Comparison of ENCODE assay signal across 22 cellular contexts in the genomic region with DNA sequence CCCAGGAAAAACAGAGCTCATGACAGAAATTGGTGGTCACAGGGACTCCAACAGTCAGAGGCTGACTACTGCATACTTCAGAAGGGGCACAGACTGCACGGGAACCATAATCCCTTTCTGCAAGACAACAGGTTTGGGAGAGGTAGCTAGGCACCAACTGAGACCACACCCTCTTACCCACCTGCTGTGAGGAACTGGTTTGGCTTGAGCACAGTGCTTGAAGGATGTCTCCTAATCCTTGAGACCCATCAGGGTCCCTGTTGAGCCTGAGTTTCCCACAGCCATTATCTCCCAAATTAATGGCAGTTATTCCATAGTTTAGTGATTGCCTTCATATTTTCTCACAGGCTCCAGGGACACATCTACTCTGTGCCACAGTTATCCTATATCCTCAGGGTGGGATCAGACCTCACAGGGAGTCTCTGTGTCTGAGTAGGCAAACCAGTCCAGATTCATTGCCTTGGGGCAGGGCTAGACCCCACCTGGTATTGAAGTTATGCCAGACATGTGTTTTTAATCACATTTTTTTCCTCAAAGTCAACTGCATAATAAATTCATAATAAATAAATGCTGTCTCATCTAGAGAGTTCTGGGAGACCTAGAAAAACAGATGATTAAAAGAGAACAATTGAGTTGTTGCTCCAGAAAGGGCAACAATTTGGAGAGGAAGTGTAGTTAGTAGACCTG. TPM values are rescaled to one million over a fixed set of nuclear protein-coding genes. Genes with fewer than 3 reads are reported as not detected.
DNase-seq lines count a peak whose midpoint lies in the region; FAIRE-seq and TF ChIP-seq lines count a peak whose summit lies in the region.
"Had no signal": no experiment of that assay in that cellular context is flagged by ENCODE, and none has a peak within 500 bp of the region (broad histone marks: within the 10 kb centered on the region; RNA-seq: fewer than 3 reads in every experiment).

No MANE protein-coding gene starts in this region.

- FAIRE-seq in astrocyte (lab: Jason Lieb, UNC) (no peak), keratinocyte (lab: Jason Lieb, UNC) (peak; percentile 74)
- FAIRE-seq: GM12878, kidney had no signal

- CTCF ChIA-PET in GM10248 (lab: Yijun Ruan, JAX) = interaction anchor here (1.1 kb wide), 2 partner anchors 9 to 309 kb away, joined by 3 to 4 read pairs; a partner anchor contains a TSS

- peaks cover 3% of the 10 kb centered on the region for H3K27me3 Mint-ChIP-seq in astrocyte (ENCODE audit: low read depth, unreplicated experiment)

- H3K9me1 ChIP-seq in keratinocyte (ENCODE audit: control insufficient read depth, extremely low read depth, insufficient read depth, low read length) = no peaks in the 10 kb centered on the region

- no peaks in the 10 kb centered on the region for H3K36me3 Mint-ChIP-seq in astrocyte (ENCODE audit: low read depth, unreplicated experiment)
- H3K36me3 Mint-ChIP-seq: activated naive CD8-positive, alpha-beta T cell treated with anti-CD3 and anti-CD28 coated beads for 36 hours had no signal

- H3K4me3 ChIP-seq in astrocyte (ENCODE audit: insufficient read depth, low read depth, low read length) (no peak overlapping the region), keratinocyte (ENCODE audit: control insufficient read depth in 2 of 3, extremely low read depth in 1 of 3, insufficient read depth in 2 of 3, low read depth in 1 of 3, low read length in 3 of 3) (no peak overlapping the region)
- H3K4me3 ChIP-seq: BLaER1 treated with 17β-estradiol and CSF1 and Interleukin-3, amounts not matched to agents 10 nM and 100 nM; cardiac muscle cell; GM12878; skin epidermis had no signal

- POLR2A ChIA-PET in GM10248 (lab: Yijun Ruan, JAX) = no interaction called here

- DNase-seq in ELR (ENCODE audit: low read depth) = peak; percentile 74
- DNase-seq in LoVo (ENCODE audit: low spot score) = peak; percentile 31
- DNase-seq in astrocyte (ENCODE audit: low read depth) = peak; percentile 52
- DNase-seq in keratinocyte (ENCODE audit: low read depth, low spot score) = no peak
- DNase-seq in OCI-M2 (lab: John Stamatoyannopoulos, UW; ENCODE audit: unreplicated experiment) = no peak
- no peak for DNase-seq in foreskin melanocyte
- DNase-seq in GM10248 (ENCODE audit: extremely low spot score) = no peak
- DNase-seq in NCI-H774 (lab: John Stamatoyannopoulos, UW) = no peak
- DNase-seq: activated CD4-positive, alpha-beta T cell treated with anti-CD3 and anti-CD28 coated beads for 36 hours; activated naive CD8-positive, alpha-beta T cell treated with anti-CD3 and anti-CD28 coated beads for 36 hours; DND-41; effector CD8-positive, alpha-beta T cell; Karpas-422; kidney; NCI-H187; NCI-H526 treated with DMSO at 0.1 percent for 48 hours; stimulated activated naive CD4-positive, alpha-beta T cell had no signal

- H3K4me3 Mint-ChIP-seq in astrocyte (ENCODE audit: unreplicated experiment) = no peak overlapping the region
- H3K4me3 Mint-ChIP-seq: activated CD4-positive, alpha-beta T cell treated with anti-CD3 and anti-CD28 coated beads for 36 hours; activated naive CD8-positive, alpha-beta T cell treated with anti-CD3 and anti-CD28 coated beads for 36 hours had no signal

- H3K4me1 Mint-ChIP-seq in astrocyte (ENCODE audit: low read depth, unreplicated experiment) = peaks cover 50% of the 10 kb centered on the region

- H3K9me3 ChIP-seq in astrocyte (ENCODE audit: insufficient read depth, low read depth, low read length) = no peaks in the 10 kb centered on the region
- H3K9me3 ChIP-seq in keratinocyte (ENCODE audit: control insufficient read depth, low read depth, low read length) = no peaks in the 10 kb centered on the region
- H3K9me3 ChIP-seq: BLaER1 treated with 17β-estradiol and CSF1 and Interleukin-3, amounts not matched to agents 10 nM and 100 nM had no signal

- dilution Hi-C loops in keratinocyte (cut with MboI; ENCODE audit: extremely low pct_ligation_motif_present, low sequenced_read_pairs) = no loop called here

- H3K36me3 ChIP-seq in astrocyte (ENCODE audit: insufficient read depth, low read length) (no peaks in the 10 kb centered on the region), keratinocyte (ENCODE audit: control insufficient read depth in 2 of 2, extremely low read depth in 1 of 2, insufficient read depth in 2 of 2, low read length in 2 of 2) (no peaks in the 10 kb centered on the region)
- H3K36me3 ChIP-seq: BLaER1 treated with 17β-estradiol and CSF1 and Interleukin-3, amounts not matched to agents 10 nM and 100 nM; cardiac muscle cell had no signal

- H3K9ac ChIP-seq in astrocyte (ENCODE audit: low read length) (no peak overlapping the region), keratinocyte (ENCODE audit: control insufficient read depth, extremely low read depth, insufficient read depth, low read length) (no peak overlapping the region)
- H3K9ac ChIP-seq: BLaER1 treated with 17β-estradiol and CSF1 and Interleukin-3, amounts not matched to agents 10 nM and 100 nM had no signal

- peaks cover 2% of the 10 kb centered on the region for H3K9me3 Mint-ChIP-seq in astrocyte (ENCODE audit: unreplicated experiment)
- H3K9me3 Mint-ChIP-seq: activated naive CD8-positive, alpha-beta T cell treated with anti-CD3 and anti-CD28 coated beads for 36 hours had no signal

- H4K20me1 ChIP-seq in astrocyte (ENCODE audit: insufficient read depth, low read length) = no peaks in the 10 kb centered on the region
- no peaks in the 10 kb centered on the region for H4K20me1 ChIP-seq in keratinocyte (ENCODE audit: control insufficient read depth, extremely low read depth, insufficient read depth, low read length)
- H4K20me1 ChIP-seq: BLaER1 treated with 17β-estradiol and CSF1 and Interleukin-3, amounts not matched to agents 10 nM and 100 nM had no signal

- H3K4me2 ChIP-seq in astrocyte (ENCODE audit: low read length) = peak overlapping the region; percentile 16
- H3K4me2 ChIP-seq in keratinocyte (ENCODE audit: control insufficient read depth, extremely low read depth, insufficient read depth, low read depth, low read length) = peak overlapping the region; percentile 2
- H3K4me2 ChIP-seq: BLaER1 treated with 17β-estradiol and CSF1 and Interleukin-3, amounts not matched to agents 10 nM and 100 nM had no signal

- peak overlapping the region; percentile 30 for H3K27ac Mint-ChIP-seq in astrocyte (ENCODE audit: unreplicated experiment)
- H3K27ac Mint-ChIP-seq: activated CD4-positive, alpha-beta T cell treated with anti-CD3 and anti-CD28 coated beads for 36 hours; activated naive CD8-positive, alpha-beta T cell treated with anti-CD3 and anti-CD28 coated beads for 36 hours had no signal

- TF ChIP-seq CTCF in astrocyte (IDR thresholded peaks at IDR 0.05; ENCODE audit: insufficient read depth, low read depth, low read length) (no peak), keratinocyte (optimal IDR thresholded peaks at IDR 0.05 in 1 of 3, IDR thresholded peaks at IDR 0.05 in 1 of 3, conservative IDR thresholded peaks at IDR 0.05 in 1 of 3; ENCODE audit: extremely low read depth in 1 of 3, insufficient read depth in 2 of 3, low read length in 3 of 3) (no peak), GM10248 (IDR thresholded peaks at IDR 0.05; ENCODE audit: control extremely low read depth, extremely low read depth, low read depth, missing control alignments) (no peak)

- no peaks in the 10 kb centered on the region for H3K79me2 ChIP-seq in astrocyte (ENCODE audit: insufficient read depth, low read length)
- H3K79me2 ChIP-seq in keratinocyte (ENCODE audit: control insufficient read depth, insufficient read depth, low read length) = no peaks in the 10 kb centered on the region

- H3K4me1 ChIP-seq in astrocyte (ENCODE audit: insufficient read depth, low read length) (peaks cover 34% of the 10 kb centered on the region), keratinocyte (ENCODE audit: control insufficient read depth, extremely low read depth, insufficient read depth, low read length) (peaks cover 46% of the 10 kb centered on the region)

- H3K27ac ChIP-seq in astrocyte (ENCODE audit: low read depth, low read length) (no peak overlapping the region), keratinocyte (ENCODE audit: control insufficient read depth, insufficient read depth, low read length) (no peak overlapping the region)
- H3K27ac ChIP-seq: BLaER1 treated with 17β-estradiol and CSF1 and Interleukin-3, amounts not matched to agents 10 nM and 100 nM; cardiac muscle cell; HL-60 had no signal

- no peaks in the 10 kb centered on the region for H3K27me3 ChIP-seq in astrocyte (ENCODE audit: insufficient read depth, low read length)
- no peaks in the 10 kb centered on the region for H3K27me3 ChIP-seq in keratinocyte (ENCODE audit: control insufficient read depth, extremely low read depth, insufficient read depth, low read length)
- H3K27me3 ChIP-seq: cardiac muscle cell had no signal

- H2AFZ ChIP-seq in astrocyte (ENCODE audit: low read depth, low read length) = no peak overlapping the region
- H2AFZ ChIP-seq in keratinocyte (ENCODE audit: control insufficient read depth, low read length) = no peak overlapping the region

RNA-seq across cellular contexts. Expression of a gene that starts 9.3 kb away (rescaled TPM):
- total RNA-seq in astrocyte = 268 and 287 TPM in 2 replicates
- polyA plus RNA-seq in keratinocyte = 148 to 343 TPM (median 238 TPM) in 3 replicates
- polyA plus RNA-seq in keratinocyte (2011; ENCODE audit: low read depth) = 1,030 TPM
- polyA plus RNA-seq in keratinocyte (2011; cell fraction: cytosol; rRNA removed) = 209 and 268 TPM in 2 replicates
- polyA plus RNA-seq in keratinocyte (2011; cell fraction: nucleus; rRNA removed) = 383 and 505 TPM in 2 replicates
- polyA plus RNA-seq in keratinocyte (2012; ENCODE audit: low replicate concordance) = 252 and 292 TPM in 2 replicates
- polyA minus RNA-seq in keratinocyte = 62.9 to 205 TPM (median 111 TPM) in 3 replicates
- 227 TPM for polyA minus RNA-seq in keratinocyte (2011; cell fraction: cytosol; rRNA and poly(A)+ RNA removed)
- polyA minus RNA-seq in keratinocyte (2011; cell fraction: nucleus; rRNA and poly(A)+ RNA removed) = 331 and 508 TPM in 2 replicates

Comparison
In these comparisons a context has a peak if more than half of its experiments do, and no peak if none do; other contexts are left out.
1. DNase-seq: peak in ELR (single experiment), LoVo (single experiment) and astrocyte (single experiment); none in keratinocyte (single experiment), OCI-M2 (single experiment), foreskin melanocyte (single experiment), GM10248 (single experiment) and NCI-H774 (single experiment).